In genomic region chr20:57564951-57565642, GRCh38 we compare ENCODE assay signal across 26 cellular contexts. TPM values are rescaled to one million over a fixed set of nuclear protein-coding genes. Genes with fewer than 3 reads are reported as not detected.
"Had no signal": no experiment of that assay in that cellular context is flagged by ENCODE, and none has a peak within 500 bp of the region (broad histone marks: within the 10 kb centered on the region; RNA-seq: fewer than 3 reads in every experiment).

No MANE protein-coding gene starts in this region.

- H3K27ac ChIP-seq: epithelial cell of prostate, esophagus muscularis mucosa, gastrocnemius medialis, heart right ventricle, left lung, parathyroid adenoma, psoas muscle, thoracic aorta had no signal

- H3K36me3 Mint-ChIP-seq: naive B cell; stimulated activated naive B cell treated with anti-CD40 and anti-IgM and Interleukin-4, amounts not matched to agents 10 μg/mL and 1 μg/mL and 100 μg/mL, for 72 hours; type B pancreatic cell had no signal

- H3K4me1 ChIP-seq: gastrocnemius medialis, left lung, parathyroid adenoma, psoas muscle had no signal

- H3K27ac Mint-ChIP-seq: effector memory CD8-positive, alpha-beta T cell; naive B cell; nephron; stimulated activated naive B cell treated with anti-CD40 and anti-IgM and Interleukin-4, amounts not matched to agents 10 μg/mL and 1 μg/mL and 100 μg/mL, for 72 hours; stimulated activated naive CD8-positive, alpha-beta T cell treated with anti-CD3 and anti-CD28 coated beads, Interleukin-15, amount 100 ng/mL, for 72 hours; type B pancreatic cell had no signal

- H3K9me3 ChIP-seq: esophagus muscularis mucosa, gastrocnemius medialis, heart right ventricle, left lung, psoas muscle, thoracic aorta had no signal

- H2AFZ ChIP-seq: parathyroid adenoma had no signal

- H3K79me2 ChIP-seq: parathyroid adenoma had no signal

- H3K4me3 ChIP-seq: esophagus muscularis mucosa, gastrocnemius medialis, heart right ventricle, left lung, lung, psoas muscle, thoracic aorta had no signal

- DNase-seq: effector memory CD8-positive, alpha-beta T cell; gastrocnemius medialis; heart right ventricle; hypothalamus; left lung; mesenchymal stem cell; midbrain; naive B cell; occipital lobe; psoas muscle; retina; stimulated activated CD4-positive, alpha-beta T cell treated with anti-CD3 and anti-CD28 coated beads, Interleukin-2, amount 100 ng/mL, for 24 hours; stimulated activated CD4-positive, alpha-beta T cell treated with anti-CD3 and anti-CD28 coated beads, Interleukin-4, amount 100 ng/mL, for 4 hours; stimulated activated naive B cell treated with anti-CD40 and anti-IgM and Interleukin-4, amounts not matched to agents 10 μg/mL and 1 μg/mL and 100 μg/mL, for 72 hours; stimulated activated naive CD8-positive, alpha-beta T cell treated with anti-CD3 and anti-CD28 coated beads, Interleukin-15, amount 100 ng/mL, for 72 hours; substantia nigra had no signal

- ATAC-seq: effector memory CD8-positive, alpha-beta T cell; gastrocnemius medialis; heart right ventricle; left lung; psoas muscle; sciatic nerve; stimulated activated naive B cell treated with anti-CD40 and anti-IgM and Interleukin-4, amounts not matched to agents 10 μg/mL and 1 μg/mL and 100 μg/mL, for 72 hours; stimulated activated naive CD8-positive, alpha-beta T cell treated with anti-CD3 and anti-CD28 coated beads, Interleukin-15, amount 100 ng/mL, for 72 hours had no signal

- H3K36me3 ChIP-seq: esophagus muscularis mucosa, gastrocnemius medialis, heart right ventricle, left lung, thoracic aorta had no signal

- H3K9me3 Mint-ChIP-seq: effector memory CD8-positive, alpha-beta T cell; naive B cell; nephron; stimulated activated naive B cell treated with anti-CD40 and anti-IgM and Interleukin-4, amounts not matched to agents 10 μg/mL and 1 μg/mL and 100 μg/mL, for 72 hours; stimulated activated naive CD8-positive, alpha-beta T cell treated with anti-CD3 and anti-CD28 coated beads, Interleukin-15, amount 100 ng/mL, for 72 hours; type B pancreatic cell had no signal

RNA-seq across cellular contexts. Expression of gene PCK1, which starts 4.2 kb away (rescaled TPM):
- total RNA-seq: fibroblast of villous mesenchyme, left lung had no signal

RNA-seq across cellular contexts. Expression of gene CTCFL, which starts 40.2 kb away (rescaled TPM):
- total RNA-seq: esophagus muscularis mucosa, fibroblast of villous mesenchyme, gastrocnemius medialis, heart right ventricle, left lung, lung, occipital lobe, psoas muscle, skeletal muscle tissue, thoracic aorta had no signal
- polyA plus RNA-seq: heart right ventricle, psoas muscle had no signal

RNA-seq across cellular contexts. Expression of gene ZBP1, which starts 55.1 kb away (rescaled TPM):
- total RNA-seq: fibroblast of villous mesenchyme, gastrocnemius medialis, occipital lobe had no signal
